ENCODE assay signal across 8 cellular contexts in the genomic region with DNA sequence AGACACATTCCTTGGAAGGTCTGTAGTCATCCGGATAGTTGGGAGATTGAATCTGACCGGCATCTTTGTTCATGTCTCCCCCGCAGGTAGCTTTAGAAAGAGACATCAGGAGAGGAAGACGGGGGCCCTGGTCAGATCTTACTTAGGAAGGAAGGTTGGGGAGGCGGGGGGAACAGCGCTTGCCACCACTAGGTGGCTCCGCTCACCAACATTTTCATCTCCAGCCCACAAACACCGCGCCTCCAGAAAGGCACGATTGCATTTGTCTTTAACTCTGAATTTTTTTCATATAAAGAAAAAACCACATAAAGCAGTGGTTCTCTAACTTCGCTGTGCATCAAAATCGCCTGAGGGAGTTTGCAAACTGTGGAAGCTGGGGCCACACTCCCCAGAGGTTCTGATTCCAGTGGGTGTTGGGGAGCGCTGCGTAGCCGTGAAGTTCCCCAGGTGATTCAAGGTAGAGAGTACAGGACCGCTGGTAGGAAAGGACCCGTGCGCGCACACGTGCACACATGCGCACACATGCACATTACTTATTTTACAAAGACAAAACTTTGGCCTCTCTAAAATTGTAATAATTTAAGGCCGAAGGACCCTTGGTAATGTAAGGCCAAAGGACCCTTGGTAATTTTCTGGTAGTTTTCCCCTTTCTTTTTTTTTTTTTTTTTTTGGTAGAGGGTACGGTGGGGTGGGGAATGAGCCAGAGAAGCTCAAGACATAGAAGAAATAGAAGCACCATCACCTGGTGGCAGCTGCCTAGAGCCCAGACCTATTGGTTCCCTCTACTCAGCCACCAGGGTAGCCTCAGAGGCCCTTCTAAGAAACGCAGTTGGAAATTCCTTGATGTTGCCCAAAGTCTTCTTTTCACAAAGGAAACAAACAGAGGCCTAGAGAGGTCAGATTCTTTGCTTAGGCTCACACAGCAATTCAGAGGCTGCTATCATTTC. TPM values are rescaled to one million over a fixed set of nuclear protein-coding genes. Genes with fewer than 3 reads are reported as not detected.
DNase-seq lines count a peak whose midpoint lies in the region; ATAC-seq, FAIRE-seq and TF ChIP-seq lines count a peak whose summit lies in the region.

No MANE protein-coding gene starts in this region.

- dilution Hi-C loops in keratinocyte (cut with MboI; ENCODE audit: extremely low pct_ligation_motif_present, low sequenced_read_pairs), result no loop called here

- H3K36me3 ChIP-seq in breast epithelium (no peaks in the 10 kb centered on the region), keratinocyte (ENCODE audit: control insufficient read depth in 2 of 2, extremely low read depth in 1 of 2, insufficient read depth in 2 of 2, low read length in 2 of 2) (no peaks in the 10 kb centered on the region)

- H3K4me1 ChIP-seq in breast epithelium, result no peaks in the 10 kb centered on the region
- H3K4me1 ChIP-seq in keratinocyte (ENCODE audit: control insufficient read depth, extremely low read depth, insufficient read depth, low read length), result no peaks in the 10 kb centered on the region

- H2AFZ ChIP-seq in keratinocyte (ENCODE audit: control insufficient read depth, low read length), result no peak overlapping the region

- FAIRE-seq in keratinocyte (lab: Jason Lieb, UNC), result peak; percentile 75

- ATAC-seq in GM18907 (IDR thresholded peaks at IDR 0.05; ENCODE audit: unreplicated experiment), result no peak

- TF ChIP-seq POLR2A in breast epithelium (IDR thresholded peaks at IDR 0.05), result no peak

- peaks cover 0 to 50% of the 10 kb centered on the region in 2 donors for H3K27me3 ChIP-seq in breast epithelium
- H3K27me3 ChIP-seq in keratinocyte (ENCODE audit: control insufficient read depth, extremely low read depth, insufficient read depth, low read length), result peaks cover 60% of the 10 kb centered on the region

- peak; percentile 83 for TF ChIP-seq CTCF in WI38 (IDR thresholded peaks at IDR 0.05; ENCODE audit: low read depth, low read length)
- peak; percentile 71 to 83 (median 73) for TF ChIP-seq CTCF in breast epithelium (IDR thresholded peaks at IDR 0.05)
- peak; percentile 87 to 92 (median 87) for TF ChIP-seq CTCF in keratinocyte (optimal IDR thresholded peaks at IDR 0.05 in 1 of 3, IDR thresholded peaks at IDR 0.05 in 1 of 3, conservative IDR thresholded peaks at IDR 0.05 in 1 of 3; ENCODE audit: extremely low read depth in 1 of 3, insufficient read depth in 2 of 3, low read length in 3 of 3)

- H3K79me2 ChIP-seq in keratinocyte (ENCODE audit: control insufficient read depth, insufficient read depth, low read length), result no peaks in the 10 kb centered on the region

- no peaks in the 10 kb centered on the region for H3K9me1 ChIP-seq in keratinocyte (ENCODE audit: control insufficient read depth, extremely low read depth, insufficient read depth, low read length)

- H4K20me1 ChIP-seq in keratinocyte (ENCODE audit: control insufficient read depth, extremely low read depth, insufficient read depth, low read length), result no peaks in the 10 kb centered on the region

- peak overlapping the region; percentile 69 for H3K4me2 ChIP-seq in keratinocyte (ENCODE audit: control insufficient read depth, extremely low read depth, insufficient read depth, low read depth, low read length)

- no peak overlapping the region for H3K4me3 ChIP-seq in WI38 (ENCODE audit: low read depth, low read length)
- H3K4me3 ChIP-seq in breast epithelium, result no peak overlapping the region
- peak overlapping the region in 2 of 3 experiments; percentile 43 to 56 for H3K4me3 ChIP-seq in keratinocyte (ENCODE audit: control insufficient read depth in 2 of 3, extremely low read depth in 1 of 3, insufficient read depth in 2 of 3, low read depth in 1 of 3, low read length in 3 of 3)

- H3K9ac ChIP-seq in keratinocyte (ENCODE audit: control insufficient read depth, extremely low read depth, insufficient read depth, low read length), result no peak overlapping the region

- H3K27ac ChIP-seq in breast epithelium (no peak overlapping the region), keratinocyte (ENCODE audit: control insufficient read depth, insufficient read depth, low read length) (no peak overlapping the region)

- H3K9me3 ChIP-seq in breast epithelium, result no peaks in the 10 kb centered on the region
- no peaks in the 10 kb centered on the region for H3K9me3 ChIP-seq in keratinocyte (ENCODE audit: control insufficient read depth, low read depth, low read length)

- DNase-seq in activated gamma-delta T cell treated with Interleukin-2 at 50 U/mL for 16 hours (peak; percentile 50), activated gamma-delta T cell (lab: John Stamatoyannopoulos, UW) (no peak), NAMALWA (ENCODE audit: low spot score) (peak; percentile 77), breast epithelium (ENCODE audit: low spot score in 2 of 2) (peak; percentile 56 to 63), keratinocyte (ENCODE audit: low read depth, low spot score) (no peak)
- peak; percentile 19 to 43 (median 28) for DNase-seq in stimulated activated CD4-positive, alpha-beta T cell treated with anti-CD3 and anti-CD28 coated beads, Interleukin-1b, Interleukin-23, amount 100 ng/mL, for 24 hours (ENCODE audit: low read depth in 4 of 4, low spot score in 1 of 4)

- intact Hi-C loops in breast epithelium (cut with DNase I; ENCODE audit: low total_unique reads), result loop anchor here (5.0 kb wide), 1 partner anchor 116 kb away; a partner anchor contains a TSS

RNA-seq across cellular contexts. Expression of a gene that starts 37.4 kb away (rescaled TPM):
- not detected for total RNA-seq in breast epithelium
- not detected in 3 replicates for polyA plus RNA-seq in keratinocyte
- not detected for polyA plus RNA-seq in keratinocyte (2011; ENCODE audit: low read depth)
- not detected in 2 replicates for polyA plus RNA-seq in keratinocyte (2011; cell fraction: cytosol; rRNA removed)
- polyA plus RNA-seq in keratinocyte (2011; cell fraction: nucleus; rRNA removed), result not detected in 2 replicates
- polyA plus RNA-seq in keratinocyte (2012; ENCODE audit: low replicate concordance), result not detected in 2 replicates
- polyA minus RNA-seq in keratinocyte, result 0.06 to 0.23 TPM in 2 of 3 replicates, not detected in the other
- polyA minus RNA-seq in keratinocyte (2011; cell fraction: cytosol; rRNA and poly(A)+ RNA removed), result not detected
- polyA minus RNA-seq in keratinocyte (2011; cell fraction: nucleus; rRNA and poly(A)+ RNA removed), result not detected in 2 replicates

Comparison
In these comparisons a context has a peak if more than half of its experiments do, and no peak if none do; other contexts are left out.
1. DNase-seq: peak in activated gamma-delta T cell treated with Interleukin-2 at 50 U/mL for 16 hours (single experiment), NAMALWA (single experiment), breast epithelium (2 of 2) and stimulated activated CD4-positive, alpha-beta T cell treated with anti-CD3 and anti-CD28 coated beads, Interleukin-1b, Interleukin-23, amount 100 ng/mL, for 24 hours (4 of 4); none in activated gamma-delta T cell (single experiment) and keratinocyte (single experiment).
2. H3K4me3 ChIP-seq: peak in keratinocyte (2 of 3); none in WI38 (single experiment) and breast epithelium (0 of 3).
3. Peak in every context shown above with its lines, with median percentiles within 50 percentile points of each other: CTCF ChIP-seq.